ENCODE assay signal across 13 cellular contexts in genomic region chr11:119594639-119595249, GRCh38.
DNase-seq lines count a peak whose midpoint lies in the region; ATAC-seq, FAIRE-seq and TF ChIP-seq lines count a peak whose summit lies in the region.
"Had no signal": no experiment of that assay in that cellular context is flagged by ENCODE, and none has a peak within 500 bp of the region (broad histone marks: within the 10 kb centered on the region; RNA-seq: fewer than 3 reads in every experiment).

No MANE protein-coding gene starts in this region.

- dilution Hi-C loops in endothelial cell of umbilical vein (cut with MboI; ENCODE audit: extremely low pct_ligation_motif_present, low sequenced_read_pairs) = no loop called here

- peak overlapping the region; percentile 51 for H3K4me2 ChIP-seq in endothelial cell of umbilical vein (ENCODE audit: insufficient read depth, low read length)

- peaks cover 20% of the 10 kb centered on the region for H3K4me1 ChIP-seq in endothelial cell of umbilical vein (ENCODE audit: control insufficient read depth, extremely low read depth, insufficient read depth, low read length)

- peak overlapping the region; percentile 42 for H2AFZ ChIP-seq in endothelial cell of umbilical vein (ENCODE audit: low read depth, low read length)

- no peaks in the 10 kb centered on the region for H3K27me3 ChIP-seq in endothelial cell of umbilical vein (ENCODE audit: control insufficient read depth in 2 of 2, insufficient read depth in 2 of 2, low read length in 2 of 2)
- H3K27me3 ChIP-seq: neutrophil had no signal

- CTCF ChIA-PET in endothelial cell of umbilical vein (lab: Charles Lee) = interaction anchor here (0.8 to 2.2 kb wide), 6 partner anchors 10 to 134 kb away, joined by 3 to 11 read pairs (median 4); partner anchors contain the start of gene NECTIN1

- FAIRE-seq in endothelial cell of umbilical vein (lab: Jason Lieb, UNC) = peak; percentile 74
- FAIRE-seq: GM18507 had no signal

- no peaks in the 10 kb centered on the region for H3K79me2 ChIP-seq in endothelial cell of umbilical vein (ENCODE audit: control insufficient read depth, insufficient read depth, low read length)

- no peaks in the 10 kb centered on the region for H4K20me1 ChIP-seq in endothelial cell of umbilical vein (replicated peaks; ENCODE audit: control insufficient read depth, extremely low read depth, insufficient read depth, low read length)

- BruUV-seq in endothelial cell of umbilical vein (replicated peaks; lab: Mats Ljungman, UMichigan) = no TSS peak

- no peaks in the 10 kb centered on the region for H3K9me1 ChIP-seq in endothelial cell of umbilical vein (replicated peaks; ENCODE audit: control insufficient read depth, extremely low read depth, insufficient read depth, low read length)

- POLR2A ChIA-PET in endothelial cell of umbilical vein (lab: Charles Lee) = interaction anchor here (0.9 kb wide), 1 partner anchor 10 kb away, joined by 6 read pairs; no protein-coding TSS in a partner anchor

- TF ChIP-seq POLR2A in endothelial cell of umbilical vein (IDR thresholded peaks at IDR 0.05; ENCODE audit: low read depth, low read length) (no peak), lower leg skin (IDR thresholded peaks at IDR 0.05) (no peak)

- TF ChIP-seq CTCF in endothelial cell of umbilical vein (IDR thresholded peaks at IDR 0.05; ENCODE audit: extremely low read depth in 1 of 2, insufficient read depth in 1 of 2, low read depth in 1 of 2, low read length in 2 of 2) (no peak), lower leg skin (IDR thresholded peaks at IDR 0.05) (no peak)

- WGBS in lower leg skin, 2 donors = 61 to 65% methylated on average over 4 of the region's 4 CpGs

- no peaks in the 10 kb centered on the region for H3K9me3 ChIP-seq in endothelial cell of umbilical vein (replicated peaks; ENCODE audit: control insufficient read depth, insufficient read depth, low read length)
- H3K9me3 ChIP-seq: neutrophil had no signal

- H3K9ac ChIP-seq in endothelial cell of umbilical vein (replicated peaks; ENCODE audit: extremely low read depth, insufficient read depth, low read length) = no peak overlapping the region

- H3K4me3 ChIP-seq in endothelial cell of umbilical vein (replicated peaks in 1 of 3; ENCODE audit: insufficient read depth in 1 of 3, low read depth in 1 of 3, low read length in 3 of 3) = no peak overlapping the region
- H3K4me3 ChIP-seq in lower leg skin (ENCODE audit: low read depth, poor library complexity, severe bottlenecking) = no peak overlapping the region

- DNase-seq in EH (ENCODE audit: low read depth) (peak; percentile 84), OCI-M2 (lab: John Stamatoyannopoulos, UW; ENCODE audit: unreplicated experiment) (peak; percentile 2), endothelial cell of umbilical vein (ENCODE audit: low read depth, low spot score) (peak; percentile 70), non-pigmented ciliary epithelial cell (ENCODE audit: low read depth) (peak; percentile 37), lower leg skin (ENCODE audit: low spot score in 2 of 2) (no peak), Right ventricle myocardium inferior (ENCODE audit: missing footprints) (no peak)
- DNase-seq: activated CD8-positive, alpha-beta T cell treated with anti-CD3 and anti-CD28 coated beads, Interleukin-2, amount 10 ng/mL, durations not matched to agents 7 days and 5 days; effector CD4-positive, alpha-beta T cell; NCI-H69 had no signal

- H3K27ac ChIP-seq in endothelial cell of umbilical vein (ENCODE audit: insufficient read depth, low read depth, low read length) = peak overlapping the region; percentile 46
- H3K27ac ChIP-seq: neutrophil had no signal

- no peaks in the 10 kb centered on the region for H3K36me3 ChIP-seq in endothelial cell of umbilical vein (ENCODE audit: control insufficient read depth in 2 of 2, extremely low read depth in 1 of 2, insufficient read depth in 2 of 2, low read length in 2 of 2)
- H3K36me3 ChIP-seq: neutrophil had no signal

- ATAC-seq in HG02763 (IDR thresholded peaks at IDR 0.05; ENCODE audit: unreplicated experiment) = no peak
- ATAC-seq in Right ventricle myocardium inferior = no peak
- ATAC-seq in GM19023 (IDR thresholded peaks at IDR 0.05; ENCODE audit: unreplicated experiment) = no peak
- ATAC-seq: activated CD8-positive, alpha-beta T cell treated with anti-CD3 and anti-CD28 coated beads, Interleukin-2, amount 10 ng/mL, durations not matched to agents 7 days and 5 days had no signal

- intact Hi-C loops in endothelial cell of umbilical vein (cut with micrococcal nuclease) = no loop called here
- intact Hi-C loops in lower leg skin (cut with DNase I; ENCODE audit: low total_unique reads) = no loop called here
- intact Hi-C loops in Right ventricle myocardium inferior (cut with DNase I) = no loop called here

TF ChIP-seq in endothelial cell of umbilical vein, 7 proteins besides CTCF, POLR2A, EP300 and RAD21:
- peak; percentile 91 for TF ChIP-seq GATA2 (IDR thresholded peaks at IDR 0.05; ENCODE audit: insufficient read depth, insufficient read length, low read depth, low read length)
- TF ChIP-seq POLR2AphosphoS5 (IDR thresholded peaks at IDR 0.05; ENCODE audit: insufficient read depth, low read depth, low read length) = peak; percentile 78
- peak; percentile 84 for TF ChIP-seq FOS (IDR thresholded peaks at IDR 0.05; ENCODE audit: borderline replicate concordance, insufficient read depth, low read length)
- no peak for TF ChIP-seq MAX (IDR thresholded peaks at IDR 0.05; ENCODE audit: insufficient read depth, insufficient read length)
- TF ChIP-seq MYC (IDR thresholded peaks at IDR 0.05; ENCODE audit: low read depth, low read length) = no peak

Comparison
In these comparisons a context has a peak if more than half of its experiments do, and no peak if none do; other contexts are left out.
1. DNase-seq: peak in EH (single experiment), OCI-M2 (single experiment), endothelial cell of umbilical vein (single experiment) and non-pigmented ciliary epithelial cell (single experiment); none in lower leg skin (0 of 2) and Right ventricle myocardium inferior (single experiment).